25 cellular contexts compared by ENCODE assay signal in genomic region chr4:32790803-32791202, GRCh38.
"Had no signal": no experiment of that assay in that cellular context is flagged by ENCODE, and none has a peak within 500 bp of the region (broad histone marks: within the 10 kb centered on the region; RNA-seq: fewer than 3 reads in every experiment).

No MANE protein-coding gene starts in this region.

- H3K9me3 ChIP-seq: colonic mucosa, esophagus muscularis mucosa, gastroesophageal sphincter, heart left ventricle, lower lobe of right lung, prostate gland, right atrium auricular region, sigmoid colon, stomach, thyroid gland had no signal

- FAIRE-seq: endothelial cell of umbilical vein, islet of Langerhans had no signal

- H3K79me2 ChIP-seq: hepatocyte had no signal

- H3K27me3 ChIP-seq: colonic mucosa, esophagus muscularis mucosa, foreskin keratinocyte, hepatocyte, sigmoid colon, stomach, thyroid gland had no signal

- H3K4me3 ChIP-seq: colonic mucosa, esophagus muscularis mucosa, gastroesophageal sphincter, heart left ventricle, hepatocyte, lower lobe of right lung, prostate gland, right atrium auricular region, sigmoid colon, stomach, thyroid gland had no signal

- H2AFZ ChIP-seq: hepatocyte had no signal

- ATAC-seq: foreskin keratinocyte; gastroesophageal sphincter; heart left ventricle; left cardiac atrium; left ventricle myocardium superior; lower lobe of right lung; naive thymus-derived CD8-positive, alpha-beta T cell; stimulated activated effector memory CD8-positive, alpha-beta T cell treated with anti-CD3 and anti-CD28 coated beads, Interleukin-12 subunit alpha, Interleukin-12 subunit beta, amount 100 ng/mL, for 72 hours had no signal

- DNase-seq: colonic mucosa; effector CD8-positive, alpha-beta T cell; foreskin keratinocyte; heart left ventricle; left cardiac atrium; left ventricle myocardium superior; lower lobe of right lung; naive thymus-derived CD8-positive, alpha-beta T cell; nephron progenitor cell; nucleus accumbens; sigmoid colon; stimulated activated CD4-positive, alpha-beta T cell treated with anti-CD3 and anti-CD28 coated beads, Interleukin-2, amount 100 ng/mL, for 24 hours; stimulated activated CD4-positive, alpha-beta T cell treated with anti-CD3 and anti-CD28 coated beads, Interleukin-4, amount 100 ng/mL, for 24 hours; stimulated activated naive CD4-positive, alpha-beta T cell treated with Interleukin-2 at 50 U/mL for 16 hours; stomach; thyroid gland; trophoblast cell had no signal

- H3K4me1 ChIP-seq: colonic mucosa, esophagus muscularis mucosa, gastroesophageal sphincter, heart left ventricle, lower lobe of right lung, prostate gland, right atrium auricular region, sigmoid colon, stomach, thyroid gland had no signal

- H3K36me3 ChIP-seq: colonic mucosa, esophagus muscularis mucosa, gastroesophageal sphincter, heart left ventricle, lower lobe of right lung, prostate gland, right atrium auricular region, sigmoid colon, stomach, thyroid gland had no signal

- H3K4me2 ChIP-seq: hepatocyte had no signal

- H3K27ac ChIP-seq: colonic mucosa, esophagus muscularis mucosa, foreskin keratinocyte, gastroesophageal sphincter, heart left ventricle, hepatocyte, lower lobe of right lung, prostate gland, right atrium auricular region, sigmoid colon, stomach, thyroid gland had no signal
